Comparison of ENCODE assay signal across 21 cellular contexts in genomic region chr17:35546489-35546888, GRCh38. TPM values are rescaled to one million over a fixed set of nuclear protein-coding genes. Genes with fewer than 3 reads are reported as not detected.
"Had no signal": no experiment of that assay in that cellular context is flagged by ENCODE, and none has a peak within 500 bp of the region (broad histone marks: within the 10 kb centered on the region; RNA-seq: fewer than 3 reads in every experiment).

No MANE protein-coding gene starts in this region.

- H3K27me3 ChIP-seq: right atrium auricular region, vagina had no signal

- H3K27ac ChIP-seq: cardiac muscle cell, esophagus squamous epithelium, heart right ventricle, prostate gland, right atrium auricular region, suprapubic skin, transverse colon, vagina, VCaP had no signal

- H3K4me3 ChIP-seq: cardiac muscle cell, esophagus squamous epithelium, heart right ventricle, prostate gland, right atrium auricular region, suprapubic skin, transverse colon, vagina had no signal

- H3K4me1 ChIP-seq: prostate gland, right atrium auricular region, suprapubic skin, vagina had no signal

- DNase-seq: activated CD4-positive, alpha-beta T cell treated with anti-CD3 and anti-CD28 coated beads, Interleukin-2, amount 50 U/mL, for 4 hours; activated CD4-positive, CD25-positive, alpha-beta regulatory T cell treated with anti-CD3 and anti-CD28 coated beads, Interleukin-2, amount 50 U/mL, for 72 hours; activated gamma-delta T cell; activated T-cell treated with anti-CD3 and anti-CD28 coated beads, Interleukin-2, amount 50 U/mL, for 72 hours; amygdala; effector memory CD8-positive, alpha-beta T cell; esophagus squamous epithelium; heart right ventricle; immature natural killer cell; kidney glomerular epithelial cell; left ventricle myocardium superior; stimulated activated CD4-positive, alpha-beta T cell treated with anti-CD3 and anti-CD28 coated beads, Interleukin-12 subunit alpha, Interleukin-12 subunit beta, amount 100 ng/mL, for 4 hours; stimulated activated CD4-positive, alpha-beta T cell treated with anti-CD3 and anti-CD28 coated beads, Interleukin-2, amount 100 ng/mL, for 24 hours; T1000; transverse colon had no signal

- H3K9me3 ChIP-seq: esophagus squamous epithelium, heart right ventricle, prostate gland, right atrium auricular region, suprapubic skin, transverse colon, vagina had no signal

- ATAC-seq: activated T-cell treated with anti-CD3 and anti-CD28 coated beads, Interleukin-2, amount 50 U/mL, for 72 hours; effector memory CD8-positive, alpha-beta T cell; heart right ventricle; left ventricle myocardium superior had no signal

- H3K36me3 ChIP-seq: cardiac muscle cell, esophagus squamous epithelium, heart right ventricle, prostate gland, right atrium auricular region, suprapubic skin, transverse colon, vagina had no signal

RNA-seq across cellular contexts. Expression of gene SLFN12L, which starts 9.0 kb away (rescaled TPM):
- polyA plus RNA-seq: cardiac muscle cell had no signal

RNA-seq across cellular contexts. Expression of gene SLFN14, which starts 14.1 kb away (rescaled TPM):
- polyA plus RNA-seq: heart right ventricle had no signal
